18 cellular contexts compared by ENCODE assay signal in genomic region chrX:110755061-110755460, GRCh38. TPM values are rescaled to one million over a fixed set of nuclear protein-coding genes. Genes with fewer than 3 reads are reported as not detected.
"Had no signal": no experiment of that assay in that cellular context is flagged by ENCODE, and none has a peak within 500 bp of the region (broad histone marks: within the 10 kb centered on the region; RNA-seq: fewer than 3 reads in every experiment).

No MANE protein-coding gene starts in this region.

- H3K4me1 ChIP-seq: gastrocnemius medialis, prostate gland, suprapubic skin had no signal

- H3K27me3 ChIP-seq: suprapubic skin had no signal

- H3K36me3 ChIP-seq: gastrocnemius medialis, prostate gland, suprapubic skin had no signal

- H3K4me1 Mint-ChIP-seq: activated B cell treated with CpG ODN at 0.5 μM for 24 hours; activated CD4-positive, alpha-beta T cell treated with anti-CD3 and anti-CD28 coated beads, Interleukin-2, amount 10 ng/mL, durations not matched to agents 7 days and 5 days; stimulated activated naive B cell treated with anti-CD40 and anti-IgM and Interleukin-4, amounts not matched to agents 10 μg/mL and 1 μg/mL and 100 μg/mL, for 72 hours had no signal

- H3K27ac ChIP-seq: gastrocnemius medialis, prostate gland, suprapubic skin had no signal

- H3K4me3 Mint-ChIP-seq: activated B cell treated with CpG ODN at 0.5 μM for 24 hours; activated CD4-positive, alpha-beta T cell treated with anti-CD3 and anti-CD28 coated beads, Interleukin-2, amount 10 ng/mL, durations not matched to agents 7 days and 5 days; endodermal cell; nephron progenitor cell; stimulated activated naive B cell treated with anti-CD40 and anti-IgM and Interleukin-4, amounts not matched to agents 10 μg/mL and 1 μg/mL and 100 μg/mL, for 72 hours; type B pancreatic cell had no signal

- H3K27ac Mint-ChIP-seq: activated B cell treated with CpG ODN at 0.5 μM for 24 hours; activated CD4-positive, alpha-beta T cell treated with anti-CD3 and anti-CD28 coated beads, Interleukin-2, amount 10 ng/mL, durations not matched to agents 7 days and 5 days; activated T-helper 2 cell treated with anti-CD3 and anti-CD28 coated beads, Interferon-gamma antibody, Interleukin-2, Interleukin-4, amounts not matched to agents 10 μg/mL and 5 μg/mL and 100 μg/mL, durations not matched to agents 14 hours and 24 hours and 36 hours; endodermal cell; nephron progenitor cell; stimulated activated naive B cell treated with anti-CD40 and anti-IgM and Interleukin-4, amounts not matched to agents 10 μg/mL and 1 μg/mL and 100 μg/mL, for 72 hours; type B pancreatic cell had no signal

- H3K36me3 Mint-ChIP-seq: type B pancreatic cell had no signal

- H3K9me3 Mint-ChIP-seq: activated CD4-positive, alpha-beta T cell treated with anti-CD3 and anti-CD28 coated beads, Interleukin-2, amount 10 ng/mL, durations not matched to agents 7 days and 5 days; type B pancreatic cell had no signal

- H3K4me3 ChIP-seq: gastrocnemius medialis, prostate gland, suprapubic skin had no signal

- H3K9me3 ChIP-seq: gastrocnemius medialis, prostate gland, suprapubic skin had no signal

- H3K27me3 Mint-ChIP-seq: activated B cell treated with CpG ODN at 0.5 μM for 24 hours; activated CD4-positive, alpha-beta T cell treated with anti-CD3 and anti-CD28 coated beads, Interleukin-2, amount 10 ng/mL, durations not matched to agents 7 days and 5 days; stimulated activated naive B cell treated with anti-CD40 and anti-IgM and Interleukin-4, amounts not matched to agents 10 μg/mL and 1 μg/mL and 100 μg/mL, for 72 hours; type B pancreatic cell had no signal

- DNase-seq: activated B cell treated with CpG ODN at 0.5 μM for 24 hours; activated CD4-positive, alpha-beta T cell treated with anti-CD3 and anti-CD28 coated beads, Interleukin-2, amount 10 ng/mL, durations not matched to agents 7 days and 5 days; activated CD8-positive, alpha-beta memory T cell treated with anti-CD3 and anti-CD28 coated beads for 24 hours; activated naive CD4-positive, alpha-beta T cell treated with anti-CD3 and anti-CD28 coated beads, Interleukin-2, amount 50 U/mL, for 16 hours; activated T-cell treated with anti-CD3 and anti-CD28 coated beads for 4 hours; endodermal cell; erythroblast; gastrocnemius medialis; nephron progenitor cell; stimulated activated CD4-positive, alpha-beta T cell treated with anti-CD3 and anti-CD28 coated beads, Interleukin-2, amount 100 ng/mL, for 24 hours; stimulated activated naive B cell treated with anti-CD40 and anti-IgM and Interleukin-4, amounts not matched to agents 10 μg/mL and 1 μg/mL and 100 μg/mL, for 72 hours; T-helper 1 cell had no signal

RNA-seq across cellular contexts. Expression of gene CHRDL1, which starts 40.6 kb away (rescaled TPM):
- total RNA-seq: activated B cell treated with CpG ODN at 0.5 μM for 24 hours; activated CD4-positive, alpha-beta T cell treated with anti-CD3 and anti-CD28 coated beads, Interleukin-2, amount 10 ng/mL, durations not matched to agents 7 days and 5 days; activated T-helper 2 cell treated with anti-CD3 and anti-CD28 coated beads, Interferon-gamma antibody, Interleukin-2, Interleukin-4, amounts not matched to agents 10 μg/mL and 5 μg/mL and 100 μg/mL, durations not matched to agents 14 hours and 24 hours and 36 hours; bronchial epithelial cell; dermis microvascular lymphatic vessel endothelial cell had no signal
